15 cellular contexts compared by ENCODE assay signal in the genomic region with DNA sequence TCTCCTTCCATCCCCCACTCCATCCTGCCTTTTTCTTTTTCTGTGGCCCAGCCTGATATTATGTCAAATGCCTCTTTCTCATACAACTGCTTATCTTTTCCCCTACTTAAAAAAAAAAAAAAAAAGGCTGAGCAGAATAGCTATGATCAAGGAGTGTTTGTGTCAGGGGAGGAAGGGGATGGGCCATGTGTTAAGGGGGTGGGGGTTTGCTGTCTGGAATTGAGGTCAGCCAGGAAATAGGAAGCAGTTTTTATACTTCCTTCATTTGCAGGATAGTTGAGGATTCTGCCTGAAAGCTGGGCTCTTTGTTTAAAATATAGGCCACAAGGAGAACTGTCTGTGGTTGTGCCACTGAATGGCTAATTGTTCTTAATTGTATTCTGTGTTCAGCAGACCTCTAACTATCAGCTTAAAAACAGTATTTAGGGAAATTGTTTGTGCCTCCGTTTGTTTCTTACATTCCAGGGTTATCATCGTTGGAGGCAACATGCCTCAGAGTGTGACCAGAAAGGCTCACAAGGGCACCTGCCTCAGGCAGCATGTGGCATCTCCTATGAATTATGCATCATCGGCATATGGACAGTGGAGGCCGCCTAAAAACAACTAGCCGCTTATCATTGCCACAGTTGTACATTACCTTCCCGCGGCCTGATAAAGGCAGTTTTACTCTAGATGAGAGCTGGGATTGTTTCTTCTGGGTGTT.
DNase-seq lines count a peak whose midpoint lies in the region; ATAC-seq and TF ChIP-seq lines count a peak whose summit lies in the region.
"Had no signal": no experiment of that assay in that cellular context is flagged by ENCODE, and none has a peak within 500 bp of the region (broad histone marks: within the 10 kb centered on the region; RNA-seq: fewer than 3 reads in every experiment).

No MANE protein-coding gene starts in this region.

- H3K36me3 Mint-ChIP-seq in mesothelial cell of epicardium, result no peaks in the 10 kb centered on the region
- no peaks in the 10 kb centered on the region for H3K36me3 Mint-ChIP-seq in activated CD4-positive, alpha-beta T cell treated with anti-CD3 and anti-CD28 coated beads for 36 hours (ENCODE audit: low read depth)
- H3K36me3 Mint-ChIP-seq: activated naive CD8-positive, alpha-beta T cell; stimulated activated naive B cell treated with anti-CD40 and anti-IgM and Interleukin-4, amounts not matched to agents 10 μg/mL and 1 μg/mL and 100 μg/mL, for 72 hours had no signal

- no peaks in the 10 kb centered on the region for H3K9me3 Mint-ChIP-seq in mesothelial cell of epicardium
- H3K9me3 Mint-ChIP-seq in activated CD4-positive, alpha-beta T cell treated with anti-CD3 and anti-CD28 coated beads for 36 hours (ENCODE audit: low read depth), result no peaks in the 10 kb centered on the region
- H3K9me3 Mint-ChIP-seq: stimulated activated naive B cell treated with anti-CD40 and anti-IgM and Interleukin-4, amounts not matched to agents 10 μg/mL and 1 μg/mL and 100 μg/mL, for 72 hours had no signal

- no peak for TF ChIP-seq CTCF in mesothelial cell of epicardium (IDR thresholded peaks at IDR 0.05; ENCODE audit: unreplicated experiment)

- intact Hi-C loops in activated CD4-positive, alpha-beta T cell treated with anti-CD3 and anti-CD28 coated beads for 36 hours (cut with DNase I, micrococcal nuclease), result no loop called here

- H3K27ac Mint-ChIP-seq in mesothelial cell of epicardium, result peak overlapping the region; percentile 4
- H3K27ac Mint-ChIP-seq in activated CD4-positive, alpha-beta T cell treated with anti-CD3 and anti-CD28 coated beads for 36 hours, result no peak overlapping the region
- H3K27ac Mint-ChIP-seq: activated CD8-positive, alpha-beta T cell treated with anti-CD3 and anti-CD28 coated beads, Interleukin-2, amount 10 ng/mL, durations not matched to agents 7 days and 5 days; activated naive CD8-positive, alpha-beta T cell; stimulated activated naive B cell treated with anti-CD40 and anti-IgM and Interleukin-4, amounts not matched to agents 10 μg/mL and 1 μg/mL and 100 μg/mL, for 72 hours had no signal

- peak; percentile 68 for DNase-seq in COR-L47 (lab: John Stamatoyannopoulos, UW)
- DNase-seq in NCI-H1694 treated with DMSO at 0.1 percent for 48 hours (lab: John Stamatoyannopoulos, UW), result peak; percentile 58
- peak in 11 of 61 donors; percentile 9 to 61 (median 30) for DNase-seq in caudate nucleus (lab: John Stamatoyannopoulos, UW)
- no peak for DNase-seq in mesothelial cell of epicardium (ENCODE audit: low spot score in 2 of 2, unreplicated experiment in 2 of 2)
- DNase-seq in activated CD4-positive, alpha-beta T cell treated with anti-CD3 and anti-CD28 coated beads for 36 hours, result no peak
- DNase-seq in stimulated activated naive CD4-positive, alpha-beta T cell treated with Interleukin-2 at 50 U/mL for 16 hours (lab: John Stamatoyannopoulos, UW), result no peak
- no peak for DNase-seq in activated T-cell treated with anti-CD3 and anti-CD28 coated beads, Interleukin-2, amount 50 U/mL, for 1 hour
- DNase-seq: activated CD8-positive, alpha-beta T cell treated with anti-CD3 and anti-CD28 coated beads, Interleukin-2, amount 10 ng/mL, durations not matched to agents 7 days and 5 days; Caco-2; NCI-H1048; stimulated activated CD4-positive, alpha-beta T cell treated with anti-CD3 and anti-CD28 coated beads, Interleukin-15, amount 100 ng/mL, for 24 hours; stimulated activated naive B cell treated with anti-CD40 and anti-IgM and Interleukin-4, amounts not matched to agents 10 μg/mL and 1 μg/mL and 100 μg/mL, for 72 hours had no signal

- no peak for ATAC-seq in activated CD4-positive, alpha-beta T cell treated with anti-CD3 and anti-CD28 coated beads for 36 hours
- ATAC-seq in GM21360 (IDR thresholded peaks at IDR 0.05; ENCODE audit: unreplicated experiment), result no peak
- ATAC-seq: activated CD8-positive, alpha-beta T cell treated with anti-CD3 and anti-CD28 coated beads, Interleukin-2, amount 10 ng/mL, durations not matched to agents 7 days and 5 days; stimulated activated naive B cell treated with anti-CD40 and anti-IgM and Interleukin-4, amounts not matched to agents 10 μg/mL and 1 μg/mL and 100 μg/mL, for 72 hours had no signal

- peaks cover 20% of the 10 kb centered on the region for H3K4me1 Mint-ChIP-seq in mesothelial cell of epicardium
- no peaks in the 10 kb centered on the region for H3K4me1 Mint-ChIP-seq in activated CD4-positive, alpha-beta T cell treated with anti-CD3 and anti-CD28 coated beads for 36 hours

- no peak overlapping the region for H3K4me3 Mint-ChIP-seq in mesothelial cell of epicardium
- H3K4me3 Mint-ChIP-seq in activated CD4-positive, alpha-beta T cell treated with anti-CD3 and anti-CD28 coated beads for 36 hours, result no peak overlapping the region
- H3K4me3 Mint-ChIP-seq: activated CD8-positive, alpha-beta T cell treated with anti-CD3 and anti-CD28 coated beads, Interleukin-2, amount 10 ng/mL, durations not matched to agents 7 days and 5 days; activated naive CD8-positive, alpha-beta T cell; stimulated activated naive B cell treated with anti-CD40 and anti-IgM and Interleukin-4, amounts not matched to agents 10 μg/mL and 1 μg/mL and 100 μg/mL, for 72 hours had no signal

- POLR2A ChIA-PET in activated CD4-positive, alpha-beta T cell treated with anti-CD3 and anti-CD28 coated beads for 36 hours (lab: Charles Lee), result no interaction called here

- peak overlapping the region; percentile 79 for H3K27ac ChIP-seq in caudate nucleus (ENCODE audit: low read depth, low read length)
- H3K27ac ChIP-seq: HL-60 had no signal

- CTCF ChIA-PET in activated CD4-positive, alpha-beta T cell treated with anti-CD3 and anti-CD28 coated beads for 36 hours (lab: Charles Lee), result no interaction called here

- no peaks in the 10 kb centered on the region for H3K27me3 Mint-ChIP-seq in mesothelial cell of epicardium (ENCODE audit: low read depth)
- peaks cover 4% of the 10 kb centered on the region for H3K27me3 Mint-ChIP-seq in activated CD4-positive, alpha-beta T cell treated with anti-CD3 and anti-CD28 coated beads for 36 hours
- H3K27me3 Mint-ChIP-seq: activated naive CD8-positive, alpha-beta T cell; stimulated activated naive B cell treated with anti-CD40 and anti-IgM and Interleukin-4, amounts not matched to agents 10 μg/mL and 1 μg/mL and 100 μg/mL, for 72 hours had no signal

Comparison
In these comparisons a context has a peak if more than half of its experiments do, and no peak if none do; other contexts are left out.
1. DNase-seq: peak in COR-L47 (single experiment) and NCI-H1694 treated with DMSO at 0.1 percent for 48 hours (single experiment); none in mesothelial cell of epicardium (0 of 2), activated CD4-positive, alpha-beta T cell treated with anti-CD3 and anti-CD28 coated beads for 36 hours (single experiment), stimulated activated naive CD4-positive, alpha-beta T cell treated with Interleukin-2 at 50 U/mL for 16 hours (single experiment) and activated T-cell treated with anti-CD3 and anti-CD28 coated beads, Interleukin-2, amount 50 U/mL, for 1 hour (single experiment).